ENCODE assay signal across 9 cellular contexts in the genomic region with DNA sequence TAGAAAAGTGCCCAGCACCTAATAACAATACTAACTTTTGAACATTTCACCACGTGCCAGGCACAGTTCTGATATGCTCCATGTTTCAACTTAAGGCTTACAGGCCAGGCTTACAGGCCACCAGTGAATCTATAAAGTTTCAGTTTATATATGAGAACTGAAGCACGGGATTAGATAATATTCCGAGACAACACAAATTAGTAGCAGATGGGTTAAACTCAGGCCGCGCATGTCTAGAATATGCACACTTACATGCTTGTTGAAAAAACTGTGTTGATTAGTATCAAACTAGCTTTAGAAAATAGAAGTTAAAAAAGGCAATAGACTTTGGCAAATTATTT.
DNase-seq lines count a peak whose midpoint lies in the region; ATAC-seq and TF ChIP-seq lines count a peak whose summit lies in the region.
"Had no signal": no experiment of that assay in that cellular context is flagged by ENCODE, and none has a peak within 500 bp of the region (broad histone marks: within the 10 kb centered on the region; RNA-seq: fewer than 3 reads in every experiment).

No MANE protein-coding gene starts in this region.

- peaks cover 25% of the 10 kb centered on the region for H3K79me2 ChIP-seq in DND-41 (ENCODE audit: insufficient read depth, low read length)

- H3K4me3 ChIP-seq in DND-41 (ENCODE audit: low read depth in 1 of 2, low read length in 2 of 2) (peak overlapping the region; percentile 14 to 79; a peak in 3 of 4 replicates), epithelial cell of proximal tubule (ENCODE audit: low read depth, low read length) (peak overlapping the region; percentile 74)

- DNase-seq in DND-41, result no peak
- peak; percentile 23 for DNase-seq in RKO (ENCODE audit: low spot score)
- DNase-seq in epithelial cell of proximal tubule (ENCODE audit: low read depth), result no peak
- peak; percentile 9 for DNase-seq in putamen (ENCODE audit: low spot score)
- DNase-seq in AG08396 (ENCODE audit: low spot score), result no peak
- no peak for DNase-seq in activated CD8-positive, alpha-beta memory T cell treated with anti-CD3 and anti-CD28 coated beads, Interleukin-2, amount 50 U/mL, for 48 hours
- no peak for DNase-seq in left colon
- DNase-seq: nephron progenitor cell had no signal

- ATAC-seq in DND-41 (ENCODE audit: insufficient read depth, low read depth) (no peak), left colon (no peak), GM19351 (IDR thresholded peaks at IDR 0.05; ENCODE audit: unreplicated experiment) (no peak)

- peaks cover 33% of the 10 kb centered on the region for H3K4me1 ChIP-seq in DND-41 (ENCODE audit: insufficient read depth, low read length)

- peaks cover 4% of the 10 kb centered on the region for H3K9me3 ChIP-seq in DND-41 (ENCODE audit: insufficient read depth, low read length, severe bottlenecking)

- H4K20me1 ChIP-seq in DND-41 (ENCODE audit: insufficient read depth, low read length), result no peaks in the 10 kb centered on the region

- peaks cover 14% of the 10 kb centered on the region for H3K36me3 ChIP-seq in DND-41 (ENCODE audit: insufficient read depth, low read length)

- peak overlapping the region; percentile 81 for H3K4me2 ChIP-seq in DND-41 (ENCODE audit: insufficient read depth, low read length)

- intact Hi-C loops in left colon (cut with DNase I, micrococcal nuclease), result no loop called here

- H2AFZ ChIP-seq in DND-41 (ENCODE audit: low read depth, low read length), result peak overlapping the region; percentile 59

- TF ChIP-seq CTCF in DND-41 (IDR thresholded peaks at IDR 0.05; ENCODE audit: borderline replicate concordance, extremely low read depth, low read length, poor library complexity, severe bottlenecking) (no peak), epithelial cell of proximal tubule (conservative IDR thresholded peaks at IDR 0.05; ENCODE audit: low read depth, low read length) (no peak)

- H3K27me3 ChIP-seq in DND-41 (ENCODE audit: insufficient read depth, low read length, poor library complexity), result no peaks in the 10 kb centered on the region

- H3K9ac ChIP-seq in DND-41 (ENCODE audit: low read depth, low read length), result peak overlapping the region; percentile 76

- H3K27ac ChIP-seq in DND-41 (ENCODE audit: low read length), result peak overlapping the region; percentile 70

Comparison
In these comparisons a context has a peak if more than half of its experiments do, and no peak if none do; other contexts are left out.
1. DNase-seq: peak in RKO (single experiment) and putamen (single experiment); none in DND-41 (single experiment), epithelial cell of proximal tubule (single experiment), AG08396 (single experiment), activated CD8-positive, alpha-beta memory T cell treated with anti-CD3 and anti-CD28 coated beads, Interleukin-2, amount 50 U/mL, for 48 hours (single experiment) and left colon (0 of 2).